1 cellular context compared by ENCODE assay signal in genomic region chr14:68491793-68492192, GRCh38.
TF ChIP-seq lines count a peak whose summit lies in the region.

No MANE protein-coding gene starts in this region.

TF ChIP-seq in WTC11, 78 proteins besides CTCF, POLR2A, EP300 and RAD21 (continued from another document):
- TF ChIP-seq, protein P1, sequence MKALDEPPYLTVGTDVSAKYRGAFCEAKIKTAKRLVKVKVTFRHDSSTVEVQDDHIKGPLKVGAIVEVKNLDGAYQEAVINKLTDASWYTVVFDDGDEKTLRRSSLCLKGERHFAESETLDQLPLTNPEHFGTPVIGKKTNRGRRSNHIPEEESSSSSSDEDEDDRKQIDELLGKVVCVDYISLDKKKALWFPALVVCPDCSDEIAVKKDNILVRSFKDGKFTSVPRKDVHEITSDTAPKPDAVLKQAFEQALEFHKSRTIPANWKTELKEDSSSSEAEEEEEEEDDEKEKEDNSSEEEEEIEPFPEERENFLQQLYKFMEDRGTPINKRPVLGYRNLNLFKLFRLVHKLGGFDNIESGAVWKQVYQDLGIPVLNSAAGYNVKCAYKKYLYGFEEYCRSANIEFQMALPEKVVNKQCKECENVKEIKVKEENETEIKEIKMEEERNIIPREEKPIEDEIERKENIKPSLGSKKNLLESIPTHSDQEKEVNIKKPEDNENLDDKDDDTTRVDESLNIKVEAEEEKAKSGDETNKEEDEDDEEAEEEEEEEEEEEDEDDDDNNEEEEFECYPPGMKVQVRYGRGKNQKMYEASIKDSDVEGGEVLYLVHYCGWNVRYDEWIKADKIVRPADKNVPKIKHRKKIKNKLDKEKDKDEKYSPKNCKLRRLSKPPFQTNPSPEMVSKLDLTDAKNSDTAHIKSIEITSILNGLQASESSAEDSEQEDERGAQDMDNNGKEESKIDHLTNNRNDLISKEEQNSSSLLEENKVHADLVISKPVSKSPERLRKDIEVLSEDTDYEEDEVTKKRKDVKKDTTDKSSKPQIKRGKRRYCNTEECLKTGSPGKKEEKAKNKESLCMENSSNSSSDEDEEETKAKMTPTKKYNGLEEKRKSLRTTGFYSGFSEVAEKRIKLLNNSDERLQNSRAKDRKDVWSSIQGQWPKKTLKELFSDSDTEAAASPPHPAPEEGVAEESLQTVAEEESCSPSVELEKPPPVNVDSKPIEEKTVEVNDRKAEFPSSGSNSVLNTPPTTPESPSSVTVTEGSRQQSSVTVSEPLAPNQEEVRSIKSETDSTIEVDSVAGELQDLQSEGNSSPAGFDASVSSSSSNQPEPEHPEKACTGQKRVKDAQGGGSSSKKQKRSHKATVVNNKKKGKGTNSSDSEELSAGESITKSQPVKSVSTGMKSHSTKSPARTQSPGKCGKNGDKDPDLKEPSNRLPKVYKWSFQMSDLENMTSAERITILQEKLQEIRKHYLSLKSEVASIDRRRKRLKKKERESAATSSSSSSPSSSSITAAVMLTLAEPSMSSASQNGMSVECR (CRISPR knock-in tag; IDR thresholded peaks at IDR 0.05; ENCODE audit: borderline replicate concordance) = no peak
